11 cellular contexts compared by ENCODE assay signal in genomic region chr1:197928849-197929336, GRCh38. TPM values are rescaled to one million over a fixed set of nuclear protein-coding genes. Genes with fewer than 3 reads are reported as not detected.
A peak's percentile ranks its signal among the peaks of the same experiment; 100 is the strongest.
DNase-seq lines count a peak whose midpoint lies in the region; ATAC-seq and TF ChIP-seq lines count a peak whose summit lies in the region.
"Had no signal": no experiment of that assay in that cellular context is flagged by ENCODE, and none has a peak within 500 bp of the region (broad histone marks: within the 10 kb centered on the region; RNA-seq: fewer than 3 reads in every experiment).

No MANE protein-coding gene starts in this region.

- H3K4me3 ChIP-seq in NB4 (ENCODE audit: low read depth, low read length), result peak overlapping the region; percentile 38

- no peak for TF ChIP-seq POLR2A in NB4 (IDR thresholded peaks at IDR 0.05; ENCODE audit: extremely low read depth, insufficient read length)

- peaks cover 10% of the 10 kb centered on the region for H3K4me1 Mint-ChIP-seq in chondrocyte (ENCODE audit: low read depth)
- no peaks in the 10 kb centered on the region for H3K4me1 Mint-ChIP-seq in stimulated activated naive B cell treated with anti-CD40 and anti-IgM and Interleukin-4, amounts not matched to agents 10 μg/mL and 1 μg/mL and 100 μg/mL, for 72 hours

- peaks cover 73% of the 10 kb centered on the region for H3K27me3 Mint-ChIP-seq in chondrocyte (ENCODE audit: low read depth)
- H3K27me3 Mint-ChIP-seq in stimulated activated naive B cell treated with anti-CD40 and anti-IgM and Interleukin-4, amounts not matched to agents 10 μg/mL and 1 μg/mL and 100 μg/mL, for 72 hours, result peaks cover 28 to 42% of the 10 kb centered on the region in 2 donors

- DNase-seq in activated effector memory CD4-positive, alpha-beta T cell treated with anti-CD3 and anti-CD28 coated beads, Interleukin-2, amount 50 U/mL, for 16 hours, result peak; percentile 71
- DNase-seq in activated effector memory CD4-positive, alpha-beta T cell treated with Interleukin-2 at 50 U/mL for 16 hours, result no peak
- DNase-seq in NB4 (ENCODE audit: low read depth), result peak; percentile 70
- no peak for DNase-seq in chondrocyte (ENCODE audit: low spot score)
- DNase-seq in stimulated activated naive B cell treated with anti-CD40 and anti-IgM and Interleukin-4, amounts not matched to agents 10 μg/mL and 1 μg/mL and 100 μg/mL, for 72 hours, result no peak
- no peak for DNase-seq in NCI-H345 treated with DMSO at 0.1 percent for 48 hours (lab: John Stamatoyannopoulos, UW; ENCODE audit: unreplicated experiment)
- no peak for DNase-seq in ureter (ENCODE audit: low spot score)
- DNase-seq: COR-L47 had no signal

- H3K4me3 Mint-ChIP-seq in chondrocyte (ENCODE audit: unreplicated experiment), result peak overlapping the region; percentile 6
- peak overlapping the region; percentile 63 to 75 for H3K4me3 Mint-ChIP-seq in stimulated activated naive B cell treated with anti-CD40 and anti-IgM and Interleukin-4, amounts not matched to agents 10 μg/mL and 1 μg/mL and 100 μg/mL, for 72 hours

- H3K9me3 Mint-ChIP-seq in chondrocyte (ENCODE audit: low read depth), result no peaks in the 10 kb centered on the region
- H3K9me3 Mint-ChIP-seq in stimulated activated naive B cell treated with anti-CD40 and anti-IgM and Interleukin-4, amounts not matched to agents 10 μg/mL and 1 μg/mL and 100 μg/mL, for 72 hours, result no peaks in the 10 kb centered on the region

- ATAC-seq in stimulated activated naive B cell treated with anti-CD40 and anti-IgM and Interleukin-4, amounts not matched to agents 10 μg/mL and 1 μg/mL and 100 μg/mL, for 72 hours (replicated peaks), result peak; percentile 63
- ATAC-seq in GM21737 (IDR thresholded peaks at IDR 0.05; ENCODE audit: unreplicated experiment), result no peak

- TF ChIP-seq CTCF in NB4 (IDR thresholded peaks at IDR 0.05; ENCODE audit: low read depth, low read length), result no peak
- TF ChIP-seq CTCF in chondrocyte (IDR thresholded peaks at IDR 0.05), result no peak

- no peak overlapping the region for H3K27ac Mint-ChIP-seq in chondrocyte (ENCODE audit: unreplicated experiment)
- H3K27ac Mint-ChIP-seq in stimulated activated naive B cell treated with anti-CD40 and anti-IgM and Interleukin-4, amounts not matched to agents 10 μg/mL and 1 μg/mL and 100 μg/mL, for 72 hours, result no peak overlapping the region

- no peaks in the 10 kb centered on the region for H3K36me3 Mint-ChIP-seq in chondrocyte (ENCODE audit: low read depth)
- H3K36me3 Mint-ChIP-seq in stimulated activated naive B cell treated with anti-CD40 and anti-IgM and Interleukin-4, amounts not matched to agents 10 μg/mL and 1 μg/mL and 100 μg/mL, for 72 hours, result no peaks in the 10 kb centered on the region

RNA-seq across cellular contexts. Expression of gene LHX9, which starts 11.7 kb away (rescaled TPM):
- total RNA-seq in chondrocyte, result not detected in 3 replicates
- total RNA-seq in ureter, result not detected
- total RNA-seq: fibroblast of lung had no signal

RNA-seq across cellular contexts. Expression of gene C1orf53, which starts 26.5 kb away (rescaled TPM):
- total RNA-seq in chondrocyte (4.1 to 6.2 TPM (median 5.3 TPM) in 3 replicates), ureter (1.7 TPM)
- total RNA-seq: skeletal muscle tissue had no signal

Comparison
In these comparisons a context has a peak if more than half of its experiments do, and no peak if none do; other contexts are left out.
1. DNase-seq: peak in activated effector memory CD4-positive, alpha-beta T cell treated with anti-CD3 and anti-CD28 coated beads, Interleukin-2, amount 50 U/mL, for 16 hours (single experiment) and NB4 (single experiment); none in activated effector memory CD4-positive, alpha-beta T cell treated with Interleukin-2 at 50 U/mL for 16 hours (single experiment), chondrocyte (single experiment), stimulated activated naive B cell treated with anti-CD40 and anti-IgM and Interleukin-4, amounts not matched to agents 10 μg/mL and 1 μg/mL and 100 μg/mL, for 72 hours (single experiment), NCI-H345 treated with DMSO at 0.1 percent for 48 hours (single experiment) and ureter (single experiment).